In the genomic region with DNA sequence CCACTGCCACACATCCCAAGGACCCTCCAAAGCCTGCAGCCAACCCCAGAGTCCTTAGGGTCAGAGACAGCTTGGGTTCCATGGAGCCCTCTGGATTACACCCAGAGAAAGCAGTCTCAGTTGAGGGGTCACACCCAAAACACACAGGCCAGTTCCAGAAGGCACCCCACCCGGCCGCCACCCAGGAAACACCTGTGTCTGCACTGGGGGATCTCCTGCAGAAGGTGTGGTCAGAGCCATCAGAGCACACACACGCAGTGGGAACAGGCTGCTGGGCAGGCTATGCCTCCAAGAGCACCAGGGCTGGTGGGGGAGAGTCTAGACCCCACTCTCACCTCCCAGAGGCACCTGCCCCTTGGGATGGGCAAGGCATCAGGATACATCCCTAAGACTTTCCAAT, we compare ENCODE assay signal across 12 cellular contexts. TPM values are rescaled to one million over a fixed set of nuclear protein-coding genes. Genes with fewer than 3 reads are reported as not detected.
DNase-seq lines count a peak whose midpoint lies in the region; ATAC-seq and TF ChIP-seq lines count a peak whose summit lies in the region.
"Had no signal": no experiment of that assay in that cellular context is flagged by ENCODE, and none has a peak within 500 bp of the region (broad histone marks: within the 10 kb centered on the region; RNA-seq: fewer than 3 reads in every experiment).

No MANE protein-coding gene starts in this region.

- ATAC-seq in GM18502 (IDR thresholded peaks at IDR 0.05; ENCODE audit: poor library complexity, unreplicated experiment) (peak; percentile 47), GM19455 (IDR thresholded peaks at IDR 0.05; ENCODE audit: unreplicated experiment) (peak; percentile 53), GM18519 (IDR thresholded peaks at IDR 0.05; ENCODE audit: low FRiP score, unreplicated experiment) (no peak)

- H3K9ac ChIP-seq in muscle layer of colon (ENCODE audit: low read length) = no peak overlapping the region

- no peaks in the 10 kb centered on the region for H3K9me3 ChIP-seq in muscle layer of colon (ENCODE audit: low read length)
- no peaks in the 10 kb centered on the region for H3K9me3 ChIP-seq in adrenal gland (replicated peaks in 1 of 3)

- H3K27me3 ChIP-seq in muscle layer of colon (ENCODE audit: control insufficient read depth in 1 of 2, insufficient read depth in 2 of 2, low read length in 2 of 2) = no peaks in the 10 kb centered on the region
- no peaks in the 10 kb centered on the region for H3K27me3 ChIP-seq in adrenal gland

- intact Hi-C loops in adrenal gland (cut with DNase I) = no loop called here

- H3K4me3 ChIP-seq in muscle layer of colon (ENCODE audit: low read depth in 1 of 2, low read length in 2 of 2) = no peak overlapping the region
- no peak overlapping the region for H3K4me3 ChIP-seq in adrenal gland

- 81 to 93% (median 91%) methylated on average over 3 of the region's 3 CpGs; no CpG with 5 or more reads in 1 of the 4 donors for WGBS in adrenal gland, 4 donors

- H3K27ac ChIP-seq in muscle layer of colon (ENCODE audit: low read depth, low read length) (peak overlapping the region; percentile 22), adrenal gland (no peak overlapping the region)

- DNase-seq in NAMALWA (ENCODE audit: low spot score) (peak; percentile 83), adrenal gland (no peak)
- no peak for DNase-seq in effector CD4-positive, alpha-beta T cell
- DNase-seq: activated T-cell treated with anti-CD3 and anti-CD28 coated beads, Interleukin-2, amount 50 U/mL, for 1 hour; DMS53; NCI-H1436 treated with DMSO at 0.1 percent for 48 hours; nephron progenitor cell; small intestine had no signal

- TF ChIP-seq POLR2A in adrenal gland (IDR thresholded peaks at IDR 0.05) = no peak

- no peak for TF ChIP-seq CTCF in adrenal gland (IDR thresholded peaks at IDR 0.05)

- H3K4me1 ChIP-seq in muscle layer of colon (ENCODE audit: insufficient read depth, low read length) (no peaks in the 10 kb centered on the region), adrenal gland (replicated peaks in 1 of 2) (no peaks in the 10 kb centered on the region)

- H3K36me3 ChIP-seq in muscle layer of colon (ENCODE audit: insufficient read depth, low read length) (peaks cover 68% of the 10 kb centered on the region), adrenal gland (replicated peaks in 1 of 2) (peaks cover 0 to 5% of the 10 kb centered on the region in 2 donors)

RNA-seq across cellular contexts. Expression of gene NIPAL4, which starts 27.3 kb away (rescaled TPM):
- under 1 TPM in 2 of 8 donors, not detected in 6; 0.14 to 0.20 TPM for total RNA-seq in adrenal gland
- under 1 TPM in 2 of 3 donors, not detected in 1; 0.08 to 0.10 TPM for polyA plus RNA-seq in adrenal gland
